Comparison of ENCODE assay signal across 18 cellular contexts in genomic region chr18:51337406-51337805, GRCh38.
"Had no signal": no experiment of that assay in that cellular context is flagged by ENCODE, and none has a peak within 500 bp of the region (broad histone marks: within the 10 kb centered on the region; RNA-seq: fewer than 3 reads in every experiment).

No MANE protein-coding gene starts in this region.

- H3K9me3 ChIP-seq: colonic mucosa, esophagus squamous epithelium, lower lobe of right lung, SJSA1, spleen, suprapubic skin, upper lobe of right lung had no signal

- ATAC-seq: activated CD8-positive, alpha-beta T cell treated with anti-CD3 and anti-CD28 coated beads for 36 hours; left cardiac atrium; lower lobe of right lung; naive thymus-derived CD4-positive, alpha-beta T cell; T-cell; upper lobe of right lung had no signal

- FAIRE-seq: bronchial epithelial cell had no signal

- H3K4me1 ChIP-seq: colonic mucosa, esophagus squamous epithelium, lower lobe of right lung, right atrium auricular region, SJSA1, spleen, suprapubic skin, upper lobe of right lung had no signal

- H3K4me1 Mint-ChIP-seq: T-cell had no signal

- H3K36me3 ChIP-seq: colonic mucosa, esophagus squamous epithelium, lower lobe of right lung, right atrium auricular region, SJSA1, spleen, suprapubic skin, upper lobe of right lung had no signal

- H3K36me3 Mint-ChIP-seq: naive thymus-derived CD4-positive, alpha-beta T cell; T-cell had no signal

- H3K27ac ChIP-seq: colonic mucosa, esophagus squamous epithelium, lower lobe of right lung, right atrium auricular region, SJSA1, spleen, suprapubic skin, upper lobe of right lung, VCaP had no signal

- H3K27me3 ChIP-seq: colonic mucosa, right atrium auricular region, SJSA1 had no signal

- H3K4me3 ChIP-seq: colonic mucosa, esophagus squamous epithelium, lower lobe of right lung, right atrium auricular region, SJSA1, spleen, suprapubic skin, upper lobe of right lung had no signal

- DNase-seq: activated CD8-positive, alpha-beta memory T cell treated with anti-CD3 and anti-CD28 coated beads, Interleukin-2, amount 50 U/mL, for 4 hours; activated CD8-positive, alpha-beta T cell treated with anti-CD3 and anti-CD28 coated beads for 36 hours; colonic mucosa; esophagus squamous epithelium; hippocampal formation; left cardiac atrium; lower lobe of right lung; naive thymus-derived CD4-positive, alpha-beta T cell; spleen; stimulated activated naive CD4-positive, alpha-beta T cell treated with Interleukin-2 at 50 U/mL for 16 hours; T-cell; T1000; upper lobe of right lung had no signal

- H3K27ac Mint-ChIP-seq: activated CD8-positive, alpha-beta T cell treated with anti-CD3 and anti-CD28 coated beads for 36 hours; naive thymus-derived CD4-positive, alpha-beta T cell; T-cell had no signal

- H3K9me3 Mint-ChIP-seq: activated CD8-positive, alpha-beta T cell treated with anti-CD3 and anti-CD28 coated beads for 36 hours; T-cell had no signal

- H3K4me3 Mint-ChIP-seq: activated CD8-positive, alpha-beta T cell treated with anti-CD3 and anti-CD28 coated beads for 36 hours; naive thymus-derived CD4-positive, alpha-beta T cell; T-cell had no signal
